9 cellular contexts compared by ENCODE assay signal in genomic region chr17:64635647-64636305, GRCh38. TPM values are rescaled to one million over a fixed set of nuclear protein-coding genes. Genes with fewer than 3 reads are reported as not detected.
DNase-seq lines count a peak whose midpoint lies in the region; ATAC-seq and TF ChIP-seq lines count a peak whose summit lies in the region.
"Had no signal": no experiment of that assay in that cellular context is flagged by ENCODE, and none has a peak within 500 bp of the region (broad histone marks: within the 10 kb centered on the region; RNA-seq: fewer than 3 reads in every experiment).

No MANE protein-coding gene starts in this region.

- TF ChIP-seq EP300 in sigmoid colon (IDR thresholded peaks at IDR 0.05) = no peak

- H3K9me2 ChIP-seq in MM.1S (replicated peaks; ENCODE audit: insufficient read depth, low read length) = no peaks in the 10 kb centered on the region

- peaks cover 19% of the 10 kb centered on the region for H3K4me1 ChIP-seq in MM.1S (ENCODE audit: low read length)
- H3K4me1 ChIP-seq in sigmoid colon = peaks cover 0 to 32% (median 11%) of the 10 kb centered on the region in 4 donors

- H3K9me3 ChIP-seq in MM.1S (replicated peaks; ENCODE audit: insufficient read depth, low read length) (no peaks in the 10 kb centered on the region), sigmoid colon (no peaks in the 10 kb centered on the region)
- H3K9me3 ChIP-seq: upper lobe of left lung had no signal

- H3K9ac ChIP-seq in MM.1S (ENCODE audit: low read length) = no peak overlapping the region; the same call in 1 of the 2 replicates

- peak overlapping the region; percentile 25; the same call in 1 of the 2 replicates for H3K4me2 ChIP-seq in MM.1S (ENCODE audit: low read depth, low read length)

- no peaks in the 10 kb centered on the region for H4K20me1 ChIP-seq in MM.1S (ENCODE audit: insufficient read depth, low read length)

- no peak for TF ChIP-seq CTCF in GM10248 (IDR thresholded peaks at IDR 0.05; ENCODE audit: control extremely low read depth, extremely low read depth, low read depth, missing control alignments)
- TF ChIP-seq CTCF in MM.1S (IDR thresholded peaks at IDR 0.05; ENCODE audit: low read length) = no peak
- TF ChIP-seq CTCF in sigmoid colon (IDR thresholded peaks at IDR 0.05) = no peak

- no peaks in the 10 kb centered on the region for H3K36me3 ChIP-seq in MM.1S (replicated peaks; ENCODE audit: insufficient read depth, low read length)
- peaks cover 0 to 6% (median 0%) of the 10 kb centered on the region in 4 donors for H3K36me3 ChIP-seq in sigmoid colon

- H2AFZ ChIP-seq in MM.1S (ENCODE audit: low read length) = no peak overlapping the region

- ATAC-seq in GM21619 (IDR thresholded peaks at IDR 0.05; ENCODE audit: unreplicated experiment) = peak; percentile 74
- no peak for ATAC-seq in left cardiac atrium

- 43 to 77% methylated on average over 1 of the region's 1 CpG for WGBS in sigmoid colon, 2 donors

- peak; percentile 31 for DNase-seq in GM10248 (ENCODE audit: extremely low spot score)
- peak; percentile 56 for DNase-seq in MM.1S
- DNase-seq in fibroblast of gingiva (ENCODE audit: low read depth) = peak; percentile 91
- no peak for DNase-seq in sigmoid colon
- no peak for DNase-seq in GM19238 (ENCODE audit: insufficient read length, low spot score)
- DNase-seq in posterior vena cava (ENCODE audit: low spot score) = no peak
- no peak for DNase-seq in left cardiac atrium
- DNase-seq: upper lobe of left lung had no signal

- H3K79me2 ChIP-seq in MM.1S (ENCODE audit: low read length) = peaks cover 53% of the 10 kb centered on the region

- intact Hi-C loops in sigmoid colon (cut with DNase I) = no loop called here
- intact Hi-C loops in posterior vena cava (cut with DNase I) = no loop called here
- intact Hi-C loops in left cardiac atrium (cut with DNase I) = no loop called here

- peaks cover 14% of the 10 kb centered on the region for H3F3A ChIP-seq in MM.1S (ENCODE audit: insufficient read depth, low read length)

- H3K27me3 ChIP-seq in MM.1S (replicated peaks; ENCODE audit: insufficient read depth, low read length) (no peaks in the 10 kb centered on the region), sigmoid colon (no peaks in the 10 kb centered on the region)
- H3K27me3 ChIP-seq: upper lobe of left lung had no signal

- CTCF ChIA-PET in GM10248 (lab: Yijun Ruan, JAX) = interaction anchor here (1.3 to 7.9 kb wide), 3 partner anchors 12 to 216 kb away, joined by 3 to 54 read pairs (median 4); no protein-coding TSS in a partner anchor

- peak overlapping the region; percentile 67; the same call in 1 of the 2 replicates for H3K27ac ChIP-seq in MM.1S (ENCODE audit: low read length)
- H3K27ac ChIP-seq in sigmoid colon = no peak overlapping the region

- POLR2A ChIA-PET in GM10248 (lab: Yijun Ruan, JAX) = interaction anchor here (1.4 kb wide), 1 partner anchor 131 kb away, joined by 3 read pairs; no protein-coding TSS in a partner anchor

- no peak for TF ChIP-seq POLR2A in sigmoid colon (IDR thresholded peaks at IDR 0.05)

- H3K4me3 ChIP-seq in MM.1S (ENCODE audit: low read length) (peak overlapping the region; percentile 4; the same call in 1 of the 2 replicates), sigmoid colon (no peak overlapping the region)
- H3K4me3 ChIP-seq: upper lobe of left lung had no signal

RNA-seq across cellular contexts. Expression of gene SMURF2, which starts 26.3 kb away (rescaled TPM):
- 10 to 100 TPM; 23.8 to 30.2 (median 25.9) TPM for total RNA-seq in sigmoid colon
- 1 to 10 TPM; 5.8 to 9.0 (median 6.8) TPM for polyA plus RNA-seq in sigmoid colon
- total RNA-seq in posterior vena cava = 10 to 100 TPM; 23.8 to 28.4 TPM
- 10 to 100 TPM; 14.3 to 17.9 TPM for total RNA-seq in left cardiac atrium

Comparison
In these comparisons a context has a peak if more than half of its experiments do, and no peak if none do; other contexts are left out.
1. DNase-seq: peak in GM10248 (single experiment), MM.1S (single experiment) and fibroblast of gingiva (single experiment); none in sigmoid colon (single experiment), GM19238 (single experiment), posterior vena cava (single experiment) and left cardiac atrium (single experiment).